1 cellular context compared by ENCODE assay signal in the genomic region with DNA sequence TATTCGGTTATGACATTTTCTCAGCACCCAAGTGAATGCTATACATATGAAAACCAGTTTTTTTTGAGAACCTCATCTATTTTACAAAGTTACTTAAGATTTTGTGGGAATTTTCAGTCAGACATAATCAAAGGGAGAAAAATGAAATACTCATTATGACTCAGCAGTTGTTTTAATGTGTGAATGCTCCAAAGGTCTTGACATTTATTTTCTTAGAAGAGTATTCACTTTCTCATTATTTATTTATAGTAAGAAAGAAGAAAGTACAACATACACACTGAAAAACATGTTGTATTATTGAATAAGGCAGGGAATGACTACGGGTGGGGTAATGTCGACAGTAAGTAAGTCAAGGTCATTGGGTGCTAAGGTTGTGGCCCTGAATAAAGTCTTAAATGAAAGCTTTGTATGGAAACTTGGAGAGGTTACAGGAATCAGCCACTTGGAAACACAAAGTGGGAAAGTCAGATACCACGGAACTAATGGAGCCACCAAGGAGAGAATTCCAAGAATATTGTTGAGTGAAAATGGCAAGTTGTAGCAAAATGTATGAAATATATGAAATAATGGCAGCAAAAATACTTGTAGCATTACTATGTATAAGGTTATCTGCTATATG.
TF ChIP-seq lines count a peak whose summit lies in the region.

No MANE protein-coding gene starts in this region.

TF ChIP-seq in Ishikawa, 13 proteins besides CTCF, POLR2A, EP300 and RAD21 (continued from another document):
- TF ChIP-seq, protein P1, sequence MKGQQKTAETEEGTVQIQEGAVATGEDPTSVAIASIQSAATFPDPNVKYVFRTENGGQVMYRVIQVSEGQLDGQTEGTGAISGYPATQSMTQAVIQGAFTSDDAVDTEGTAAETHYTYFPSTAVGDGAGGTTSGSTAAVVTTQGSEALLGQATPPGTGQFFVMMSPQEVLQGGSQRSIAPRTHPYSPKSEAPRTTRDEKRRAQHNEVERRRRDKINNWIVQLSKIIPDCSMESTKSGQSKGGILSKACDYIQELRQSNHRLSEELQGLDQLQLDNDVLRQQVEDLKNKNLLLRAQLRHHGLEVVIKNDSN (IDR thresholded peaks at IDR 0.05): no peak
- peak; percentile 74; the same call in 1 of the 2 replicates for TF ChIP-seq FOXM1 (IDR thresholded peaks at IDR 0.05; ENCODE audit: borderline replicate concordance, low read depth)
- peak; percentile 81 for TF ChIP-seq TEAD4 (IDR thresholded peaks at IDR 0.05)
- TF ChIP-seq YY1 (IDR thresholded peaks at IDR 0.05; ENCODE audit: low read depth): no peak
- TF ChIP-seq TCF12 (IDR thresholded peaks at IDR 0.05; ENCODE audit: low read depth): peak; percentile 77
- no peak for TF ChIP-seq CREB1 (IDR thresholded peaks at IDR 0.05; ENCODE audit: low read depth)
- TF ChIP-seq ZBTB7A (IDR thresholded peaks at IDR 0.05; ENCODE audit: low read depth): no peak
- no peak for TF ChIP-seq TAF1 (IDR thresholded peaks at IDR 0.05; ENCODE audit: low read depth)
- no peak for TF ChIP-seq CEBPB (IDR thresholded peaks at IDR 0.05)
- TF ChIP-seq, protein P2, sequence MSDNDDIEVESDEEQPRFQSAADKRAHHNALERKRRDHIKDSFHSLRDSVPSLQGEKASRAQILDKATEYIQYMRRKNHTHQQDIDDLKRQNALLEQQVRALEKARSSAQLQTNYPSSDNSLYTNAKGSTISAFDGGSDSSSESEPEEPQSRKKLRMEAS (IDR thresholded peaks at IDR 0.05): no peak
- TF ChIP-seq EGR1 (IDR thresholded peaks at IDR 0.05): no peak
